ENCODE assay signal across 8 cellular contexts in genomic region chrX:2890536-2891460, GRCh38. TPM values are rescaled to one million over a fixed set of nuclear protein-coding genes. Genes with fewer than 3 reads are reported as not detected.
A peak's percentile ranks its signal among the peaks of the same experiment; 100 is the strongest.
DNase-seq lines count a peak whose midpoint lies in the region; FAIRE-seq and TF ChIP-seq lines count a peak whose summit lies in the region.
"Not testable (repeated sequence)": the region's sequence is repeated elsewhere in the genome, so short reads cannot be mapped to it uniquely, and the experiment has no call there.

No MANE protein-coding gene starts in this region.

- CTCF ChIA-PET in A673 (lab: Charles Lee): interaction anchor here (1.2 kb wide), 1 partner anchor 71 kb away, joined by 3 read pairs; no protein-coding TSS in a partner anchor

- H3K27me3 Mint-ChIP-seq in activated naive CD4-positive, alpha-beta T cell treated with anti-CD3 and anti-CD28 coated beads, Interleukin-2, amount 50 U/mL, for 24 hours; nephron (ENCODE audit: low read depth): not testable (repeated sequence)

- peak; percentile 75 for FAIRE-seq in GM19239 (lab: Jason Lieb, UNC)
- FAIRE-seq in small intestine (lab: Jason Lieb, UNC): not testable (repeated sequence)

- not testable (repeated sequence) for DNase-seq in A673 (ENCODE audit: low spot score); GM19239 (ENCODE audit: insufficient read length, low spot score); coronary artery (ENCODE audit: low spot score); small intestine
- DNase-seq in OCI-M1 (lab: John Stamatoyannopoulos, UW) (peak; percentile 82), islet precursor cell (peak; percentile 50)

- not testable (repeated sequence) for H3K36me3 Mint-ChIP-seq in activated naive CD4-positive, alpha-beta T cell treated with anti-CD3 and anti-CD28 coated beads, Interleukin-2, amount 50 U/mL, for 24 hours
- peaks cover 13% of the 10 kb centered on the region for H3K36me3 Mint-ChIP-seq in nephron (ENCODE audit: low read depth)

- not testable (repeated sequence) for H3K9me3 Mint-ChIP-seq in activated naive CD4-positive, alpha-beta T cell treated with anti-CD3 and anti-CD28 coated beads, Interleukin-2, amount 50 U/mL, for 24 hours; nephron

- not testable (repeated sequence) for H3K27ac ChIP-seq in A673 (ENCODE audit: low read depth, low read length, poor library complexity, severe bottlenecking); coronary artery
- peak overlapping the region; percentile 34 to 81 for H3K27ac ChIP-seq in small intestine (ENCODE audit: low read depth in 1 of 2, low read length in 1 of 2)

- POLR2A ChIA-PET in A673 (lab: Charles Lee; ENCODE audit: low non-redundant PET): not testable (repeated sequence)

- not testable (repeated sequence) for H3K36me3 ChIP-seq in A673 (ENCODE audit: insufficient read depth, low read length, poor library complexity, severe bottlenecking); small intestine (ENCODE audit: control insufficient read depth in 2 of 2, insufficient read depth in 2 of 2, low read length in 2 of 2)

- TF ChIP-seq CTCF in A673 (conservative IDR thresholded peaks at IDR 0.05; ENCODE audit: low read depth, low read length); coronary artery (IDR thresholded peaks at IDR 0.05); nephron (IDR thresholded peaks at IDR 0.05; ENCODE audit: unreplicated experiment in 3 of 3): not testable (repeated sequence)

- H3K27me3 ChIP-seq in A673 (replicated peaks; ENCODE audit: insufficient read depth, low read depth, low read length, poor library complexity); small intestine (ENCODE audit: control insufficient read depth in 2 of 2, insufficient read depth in 2 of 2, low read length in 2 of 2): not testable (repeated sequence)

- WGBS in small intestine, 3 donors: 30 to 59% (median 49%) methylated on average over 18 to 20 of the region's 22 CpGs

- H3K9me3 ChIP-seq in A673 (ENCODE audit: low read depth, low read length, poor library complexity, severe bottlenecking); small intestine (ENCODE audit: control insufficient read depth, low read depth): not testable (repeated sequence)

- H3K4me3 ChIP-seq in A673 (ENCODE audit: low read depth, low read length, poor library complexity, severe bottlenecking) (peak overlapping the region; percentile 49), coronary artery (peak overlapping the region; percentile 63)
- H3K4me3 ChIP-seq in small intestine (ENCODE audit: low read depth in 1 of 2, low read length in 2 of 2): not testable (repeated sequence)

- intact Hi-C loops in A673 (cut with micrococcal nuclease; ENCODE audit: unreplicated experiment): not testable (repeated sequence)

- H3K27ac Mint-ChIP-seq in activated naive CD4-positive, alpha-beta T cell treated with anti-CD3 and anti-CD28 coated beads, Interleukin-2, amount 50 U/mL, for 24 hours: not testable (repeated sequence)
- peak overlapping the region; percentile 76 to 87 (median 79) for H3K27ac Mint-ChIP-seq in nephron

- peak overlapping the region; percentile 68 for H3K4me3 Mint-ChIP-seq in activated naive CD4-positive, alpha-beta T cell treated with anti-CD3 and anti-CD28 coated beads, Interleukin-2, amount 50 U/mL, for 24 hours
- H3K4me3 Mint-ChIP-seq in nephron: peak overlapping the region in 2 of 3 experiments; percentile 18 to 70

- peaks cover 19% of the 10 kb centered on the region for H3K4me1 Mint-ChIP-seq in activated naive CD4-positive, alpha-beta T cell treated with anti-CD3 and anti-CD28 coated beads, Interleukin-2, amount 50 U/mL, for 24 hours
- peaks cover 55% of the 10 kb centered on the region for H3K4me1 Mint-ChIP-seq in nephron

- H3K4me1 ChIP-seq in A673 (ENCODE audit: insufficient read depth, low read length, poor library complexity, severe bottlenecking): peaks cover 29% of the 10 kb centered on the region
- H3K4me1 ChIP-seq in small intestine (ENCODE audit: control insufficient read depth in 2 of 2, insufficient read depth in 1 of 2, low read depth in 1 of 2, low read length in 1 of 2): not testable (repeated sequence)

- BruUV-seq in A673 (replicated peaks; lab: Mats Ljungman, UMichigan): not testable (repeated sequence)

RNA-seq across cellular contexts. Expression of gene ARSD, which starts 38.3 kb away (rescaled TPM):
- total RNA-seq in A673 (2021): 1.2 and 1.6 TPM in 2 replicates
- polyA plus RNA-seq in small intestine: 10 to 100 TPM; 12.3 to 16.9 (median 14.1) TPM
